In genomic region chr19:16902545-16902944, GRCh38 we compare ENCODE assay signal across 9 cellular contexts. TPM values are rescaled to one million over a fixed set of nuclear protein-coding genes. Genes with fewer than 3 reads are reported as not detected.
"Had no signal": no experiment of that assay in that cellular context is flagged by ENCODE, and none has a peak within 500 bp of the region (broad histone marks: within the 10 kb centered on the region; RNA-seq: fewer than 3 reads in every experiment).

No MANE protein-coding gene starts in this region.

- H2AFZ ChIP-seq: GM23338 had no signal

- FAIRE-seq: H1, H54, HTR-8/SVneo had no signal

- H3K4me3 ChIP-seq: GM23338 had no signal

- DNase-seq: H9, HCEC 1CT, IMR-90, KBM-7 had no signal

- H3K27ac Mint-ChIP-seq: GM23338, H9 had no signal

- H3K4me3 Mint-ChIP-seq: GM23338, H9 had no signal

- H3K4me2 ChIP-seq: GM23338 had no signal

- H3K9me3 Mint-ChIP-seq: GM23338 had no signal

- ATAC-seq: GM23338 had no signal

RNA-seq across cellular contexts. Expression of gene F2RL3, which starts 13.7 kb away (rescaled TPM):
- total RNA-seq: GM23338, H1, H9, HT-29, IMR-90 had no signal
- polyA plus RNA-seq: GM23338, H1 had no signal
